Comparison of ENCODE assay signal across 18 cellular contexts in the genomic region with DNA sequence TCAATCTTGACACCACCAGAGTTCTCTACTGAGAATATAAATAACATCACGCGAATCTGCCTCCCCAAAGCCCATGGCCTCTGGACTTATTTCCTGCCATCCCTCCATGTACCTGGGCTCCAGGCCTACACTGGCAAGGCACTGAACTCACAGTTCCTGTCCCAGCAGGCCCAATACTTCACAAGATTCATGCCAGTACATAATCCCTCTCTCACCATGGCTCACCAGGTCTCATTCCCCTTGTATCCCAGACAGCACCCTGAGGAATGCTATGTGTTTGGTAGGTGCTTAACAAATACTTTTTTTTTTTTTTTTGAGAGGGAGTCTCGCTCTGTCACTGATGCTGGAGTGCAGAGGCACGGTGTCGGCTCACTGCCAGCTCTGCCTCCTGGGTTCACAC. TPM values are rescaled to one million over a fixed set of nuclear protein-coding genes. Genes with fewer than 3 reads are reported as not detected.
DNase-seq lines count a peak whose midpoint lies in the region; ATAC-seq and TF ChIP-seq lines count a peak whose summit lies in the region.
"Had no signal": no experiment of that assay in that cellular context is flagged by ENCODE, and none has a peak within 500 bp of the region (broad histone marks: within the 10 kb centered on the region; RNA-seq: fewer than 3 reads in every experiment).

No MANE protein-coding gene starts in this region.

- H3K4me2 ChIP-seq in parathyroid adenoma (ENCODE audit: low read length), result peak overlapping the region; percentile 86

- POLR2A ChIA-PET in CD4-positive, alpha-beta T cell (lab: Charles Lee), result no interaction called here

- H3K9me3 Mint-ChIP-seq in CD4-positive, alpha-beta T cell, result no peaks in the 10 kb centered on the region

- no peaks in the 10 kb centered on the region for H3K27me3 ChIP-seq in CD4-positive, alpha-beta T cell (ENCODE audit: control insufficient read depth, insufficient read depth, low read length)
- H3K27me3 ChIP-seq in esophagus squamous epithelium (no peaks in the 10 kb centered on the region), parathyroid adenoma (ENCODE audit: control insufficient read depth, insufficient read depth, low read length) (no peaks in the 10 kb centered on the region)

- intact Hi-C loops in CD4-positive, alpha-beta T cell (cut with DNase I, micrococcal nuclease), result loop anchor here in 1 of 2 experiments (10.0 kb wide), 2 partner anchors 1113 to 1563 kb away; a partner anchor contains a TSS
- intact Hi-C loops in esophagus squamous epithelium (cut with DNase I), result no loop called here

- H3K4me1 Mint-ChIP-seq in CD4-positive, alpha-beta T cell (ENCODE audit: low read depth), result peaks cover 49% of the 10 kb centered on the region
- H3K4me1 Mint-ChIP-seq in T-helper 17 cell, result peaks cover 35% of the 10 kb centered on the region

- no peak for DNase-seq in CD4-positive, alpha-beta T cell
- DNase-seq in T-helper 17 cell (no peak), esophagus squamous epithelium (lab: John Stamatoyannopoulos, UW) (no peak), Kasumi-1 (lab: John Stamatoyannopoulos, UW) (no peak), NCI-H2171 treated with DMSO at 0.1 percent for 48 hours (lab: John Stamatoyannopoulos, UW) (no peak), NCI-H2171 (lab: John Stamatoyannopoulos, UW) (no peak), UCSD-AML1 (lab: John Stamatoyannopoulos, UW; ENCODE audit: unreplicated experiment) (no peak)
- DNase-seq: NCI-H1048, NCI-H146, NCI-H2081 treated with DMSO at 0.1 percent for 48 hours, NCI-H345, PC-9, SK-N-SH had no signal

- CTCF ChIA-PET in CD4-positive, alpha-beta T cell (lab: Charles Lee), result no interaction called here

- no peaks in the 10 kb centered on the region for H3K36me3 Mint-ChIP-seq in CD4-positive, alpha-beta T cell (ENCODE audit: low read depth)
- H3K36me3 Mint-ChIP-seq in T-helper 17 cell (ENCODE audit: low read depth), result no peaks in the 10 kb centered on the region

- peak overlapping the region; percentile 30 for H3K4me3 Mint-ChIP-seq in CD4-positive, alpha-beta T cell
- no peak overlapping the region for H3K4me3 Mint-ChIP-seq in T-helper 17 cell

- 45 to 69% methylated on average over 4 to 5 of the region's 5 CpGs for WGBS in esophagus squamous epithelium, 2 donors

- no peaks in the 10 kb centered on the region for H3K27me3 Mint-ChIP-seq in CD4-positive, alpha-beta T cell
- H3K27me3 Mint-ChIP-seq in T-helper 17 cell, result no peaks in the 10 kb centered on the region

- H3K79me2 ChIP-seq in parathyroid adenoma, result peaks cover 53% of the 10 kb centered on the region

- no peak overlapping the region for H3K27ac Mint-ChIP-seq in CD4-positive, alpha-beta T cell
- H3K27ac Mint-ChIP-seq in T-helper 17 cell, result peak overlapping the region; percentile 69

- no peak for ATAC-seq in CD4-positive, alpha-beta T cell (ENCODE audit: poor library complexity)
- ATAC-seq in T-helper 17 cell, result no peak
- ATAC-seq: GM12878, Right ventricle myocardium inferior had no signal

- no peaks in the 10 kb centered on the region for H3K9me3 ChIP-seq in CD4-positive, alpha-beta T cell (ENCODE audit: control insufficient read depth, low read length)
- H3K9me3 ChIP-seq in T-helper 17 cell (ENCODE audit: control insufficient read depth, low read length, poor library complexity, severe bottlenecking), result no peaks in the 10 kb centered on the region
- no peaks in the 10 kb centered on the region for H3K9me3 ChIP-seq in esophagus squamous epithelium
- no peaks in the 10 kb centered on the region for H3K9me3 ChIP-seq in parathyroid adenoma (ENCODE audit: control insufficient read depth, low read length)
- H3K9me3 ChIP-seq: HAP-1, SK-N-SH had no signal

- H3K27ac ChIP-seq in CD4-positive, alpha-beta T cell (ENCODE audit: low read depth, low read length), result no peak overlapping the region
- H3K27ac ChIP-seq in esophagus squamous epithelium (peak overlapping the region in 3 of 4 donors; percentile 89 to 96 (median 94)), parathyroid adenoma (peak overlapping the region; percentile 45)
- H3K27ac ChIP-seq: C4-2B, PC-9 had no signal

- TF ChIP-seq POLR2A in esophagus squamous epithelium (IDR thresholded peaks at IDR 0.05), result no peak

- no peak overlapping the region for H2AFZ ChIP-seq in parathyroid adenoma
- H2AFZ ChIP-seq: PC-9 had no signal

- H3K4me3 ChIP-seq in esophagus squamous epithelium (peak overlapping the region in 3 of 4 donors; percentile 81 to 94 (median 87)), parathyroid adenoma (ENCODE audit: low read depth, low read length) (peak overlapping the region; percentile 41)
- H3K4me3 ChIP-seq: GM12878 had no signal

- H3K36me3 ChIP-seq in esophagus squamous epithelium (no peaks in the 10 kb centered on the region), parathyroid adenoma (ENCODE audit: control insufficient read depth, insufficient read depth, low read length) (no peaks in the 10 kb centered on the region)
- H3K36me3 ChIP-seq: HAP-1 had no signal

- no peak for TF ChIP-seq CTCF in CD4-positive, alpha-beta T cell (IDR thresholded peaks at IDR 0.05)
- TF ChIP-seq CTCF in esophagus squamous epithelium (IDR thresholded peaks at IDR 0.05) (no peak), parathyroid adenoma (IDR thresholded peaks at IDR 0.05) (no peak)

- H3K4me1 ChIP-seq in esophagus squamous epithelium, result peaks cover 3 to 69% (median 16%) of the 10 kb centered on the region in 3 donors
- peaks cover 26% of the 10 kb centered on the region for H3K4me1 ChIP-seq in parathyroid adenoma

- H3K9ac ChIP-seq in parathyroid adenoma, result no peak overlapping the region

RNA-seq across cellular contexts. Expression of a gene that starts 1.9 kb away (rescaled TPM):
- 10 to 100 TPM; 10.2 to 11.5 TPM for total RNA-seq in CD4-positive, alpha-beta T cell
- 10 to 100 TPM; 11.1 to 12.0 TPM for total RNA-seq in T-helper 17 cell
- total RNA-seq in esophagus squamous epithelium, result 10 to 100 TPM; 16.6 to 29.6 (median 20.2) TPM
